1 cellular context compared by ENCODE assay signal in the genomic region with DNA sequence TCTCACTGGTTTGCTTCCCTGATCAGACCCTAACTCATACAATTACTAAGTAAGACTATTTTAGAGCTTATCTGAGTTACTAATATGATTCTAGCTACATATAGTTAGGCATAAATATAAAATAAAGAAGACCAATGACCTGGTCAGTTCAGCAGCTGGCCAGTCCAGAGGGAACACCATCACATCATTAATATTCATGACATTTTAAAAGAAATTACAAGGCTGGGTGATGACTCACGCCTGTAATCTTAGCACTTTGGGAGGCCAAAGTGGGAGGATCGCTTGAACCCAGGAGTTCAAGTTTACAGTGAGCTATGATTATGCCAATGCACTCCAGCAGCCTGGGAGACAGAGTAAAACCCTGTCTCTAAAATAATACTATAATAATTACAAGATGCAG.
TF ChIP-seq lines count a peak whose summit lies in the region.

No MANE protein-coding gene starts in this region.

TF ChIP-seq in K562, 482 proteins besides CTCF, POLR2A, EP300 and RAD21 (continued from another document):
- TF ChIP-seq, protein P1, sequence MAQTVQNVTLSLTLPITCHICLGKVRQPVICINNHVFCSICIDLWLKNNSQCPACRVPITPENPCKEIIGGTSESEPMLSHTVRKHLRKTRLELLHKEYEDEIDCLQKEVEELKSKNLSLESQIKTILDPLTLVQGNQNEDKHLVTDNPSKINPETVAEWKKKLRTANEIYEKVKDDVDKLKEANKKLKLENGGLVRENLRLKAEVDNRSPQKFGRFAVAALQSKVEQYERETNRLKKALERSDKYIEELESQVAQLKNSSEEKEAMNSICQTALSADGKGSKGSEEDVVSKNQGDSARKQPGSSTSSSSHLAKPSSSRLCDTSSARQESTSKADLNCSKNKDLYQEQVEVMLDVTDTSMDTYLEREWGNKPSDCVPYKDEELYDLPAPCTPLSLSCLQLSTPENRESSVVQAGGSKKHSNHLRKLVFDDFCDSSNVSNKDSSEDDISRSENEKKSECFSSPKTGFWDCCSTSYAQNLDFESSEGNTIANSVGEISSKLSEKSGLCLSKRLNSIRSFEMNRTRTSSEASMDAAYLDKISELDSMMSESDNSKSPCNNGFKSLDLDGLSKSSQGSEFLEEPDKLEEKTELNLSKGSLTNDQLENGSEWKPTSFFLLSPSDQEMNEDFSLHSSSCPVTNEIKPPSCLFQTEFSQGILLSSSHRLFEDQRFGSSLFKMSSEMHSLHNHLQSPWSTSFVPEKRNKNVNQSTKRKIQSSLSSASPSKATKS (CRISPR knock-in tag; IDR thresholded peaks at IDR 0.05): no peak
